Comparison of ENCODE assay signal across 4 cellular contexts in genomic region chr1:18847723-18848122, GRCh38. TPM values are rescaled to one million over a fixed set of nuclear protein-coding genes. Genes with fewer than 3 reads are reported as not detected.
"Had no signal": no experiment of that assay in that cellular context is flagged by ENCODE, and none has a peak within 500 bp of the region (broad histone marks: within the 10 kb centered on the region; RNA-seq: fewer than 3 reads in every experiment).

No MANE protein-coding gene starts in this region.

RNA-seq across cellular contexts. Expression of gene TAS1R2, which starts 11.7 kb away (rescaled TPM):
- total RNA-seq: LHCN-M2, M059J, MCF 10A, NCI-H460 had no signal
